In the genomic region with DNA sequence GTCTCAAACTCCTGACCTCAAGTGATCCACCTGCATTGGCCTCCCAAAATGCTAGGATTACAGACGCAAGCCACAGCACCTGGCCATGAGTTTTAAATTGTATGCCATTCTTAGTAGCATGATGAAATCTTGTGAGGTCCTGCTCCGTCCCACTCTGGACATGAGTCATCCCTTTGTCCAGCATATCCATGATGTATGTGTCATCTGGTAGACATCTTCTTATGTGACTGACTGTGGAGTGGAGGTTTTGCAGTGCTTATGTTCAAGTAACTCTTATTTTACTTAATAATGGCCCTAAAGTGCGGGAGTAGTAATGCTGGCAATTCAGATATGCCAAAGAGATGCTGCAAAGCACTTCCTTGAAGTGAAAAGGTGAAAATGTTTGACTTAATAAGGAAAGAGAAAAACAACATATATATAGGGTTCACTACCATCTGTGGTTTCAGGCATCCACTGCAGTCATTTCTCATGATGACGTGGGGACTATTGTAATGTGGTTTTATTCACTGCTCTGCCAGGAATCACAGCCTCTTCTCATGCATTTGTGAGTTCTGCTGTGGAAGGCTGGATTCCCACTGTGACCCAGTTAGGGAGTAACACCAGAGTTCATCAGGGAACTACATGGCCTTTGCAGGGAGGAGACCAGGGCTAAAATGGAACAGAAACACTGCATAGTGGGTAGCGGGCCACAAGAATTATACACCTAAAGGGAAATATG, we compare ENCODE assay signal across 2 cellular contexts.
TF ChIP-seq lines count a peak whose summit lies in the region.

No MANE protein-coding gene starts in this region.

TF ChIP-seq in IMR-90, 13 proteins besides CTCF, POLR2A, EP300 and RAD21 (continued from another document):
- TF ChIP-seq RCOR1 (IDR thresholded peaks at IDR 0.05; ENCODE audit: insufficient replicate concordance, low read length) = no peak

TF ChIP-seq in K562, 482 proteins besides CTCF, POLR2A, EP300 and RAD21 (continued from another document):
- TF ChIP-seq CEBPG (CRISPR knock-in tag; IDR thresholded peaks at IDR 0.05) (no peak), CEBPG (tag; conservative IDR thresholded peaks at IDR 0.05 in 1 of 2, IDR thresholded peaks at IDR 0.05 in 1 of 2) (peak in 1 of 2 experiments; percentile 83; a peak in 2 of 4 replicates), E2F6 (IDR thresholded peaks at IDR 0.05; ENCODE audit: borderline replicate concordance in 1 of 2, extremely low read depth in 1 of 2, insufficient read depth in 1 of 2, insufficient read length in 1 of 2, low read depth in 1 of 2, low read length in 1 of 2, poor library complexity in 1 of 2, severe bottlenecking in 1 of 2) (no peak), ZNF282 (CRISPR knock-in tag; IDR thresholded peaks at IDR 0.05) (no peak), CREB1 (IDR thresholded peaks at IDR 0.05) (no peak), CREB1 (CRISPR knock-in tag; IDR thresholded peaks at IDR 0.05) (no peak), ZNF212 (CRISPR knock-in tag; IDR thresholded peaks at IDR 0.05) (no peak), HBP1 (CRISPR knock-in tag; IDR thresholded peaks at IDR 0.05) (no peak), SLC30A9 (CRISPR knock-in tag; IDR thresholded peaks at IDR 0.05) (no peak), ATF3 (IDR thresholded peaks at IDR 0.05) (peak; percentile 88), ATF3 (CRISPR knock-in tag; conservative IDR thresholded peaks at IDR 0.05) (no peak), ZNF407 (IDR thresholded peaks at IDR 0.05; ENCODE audit: low read depth) (no peak), FOSL1 (tag; conservative IDR thresholded peaks at IDR 0.05) (peak; percentile 78), TRIM24 (IDR thresholded peaks at IDR 0.05) (peak in 1 of 2 experiments; percentile 27; a peak in 1 of 4 replicates), ESRRB (CRISPR knock-in tag; IDR thresholded peaks at IDR 0.05; ENCODE audit: borderline replicate concordance) (no peak), TRIM28 (IDR thresholded peaks at IDR 0.05) (no peak), JUND (IDR thresholded peaks at IDR 0.05; ENCODE audit: borderline replicate concordance, low read depth, low read length) (peak; percentile 55; the same call in 1 of the 2 replicates), JUND (tag; IDR thresholded peaks at IDR 0.05; ENCODE audit: borderline replicate concordance, low read depth, low read length) (peak; percentile 55; the same call in 1 of the 3 replicates), JUN (IDR thresholded peaks at IDR 0.05; ENCODE audit: borderline replicate concordance, low read depth, low read length) (peak; percentile 41; the same call in 1 of the 2 replicates), JUN (CRISPR knock-in tag; IDR thresholded peaks at IDR 0.05; ENCODE audit: borderline replicate concordance) (no peak)
TF ChIP-seq in K562: peak in this region for 6.
